In genomic region chr7:136045992-136046391, GRCh38 we compare ENCODE assay signal across 20 cellular contexts.
DNase-seq lines count a peak whose midpoint lies in the region; ATAC-seq and TF ChIP-seq lines count a peak whose summit lies in the region.
"Had no signal": no experiment of that assay in that cellular context is flagged by ENCODE, and none has a peak within 500 bp of the region (broad histone marks: within the 10 kb centered on the region; RNA-seq: fewer than 3 reads in every experiment).

No MANE protein-coding gene starts in this region.

- WGBS in esophagus muscularis mucosa: 89% methylated on average over 1 of the region's 1 CpG
- WGBS in sigmoid colon, 2 donors: 39 to 89% methylated on average over 1 of the region's 1 CpG

- H3K27ac ChIP-seq in esophagus muscularis mucosa (replicated peaks in 1 of 4): peak overlapping the region in 1 of 4 donors; percentile 10
- peak overlapping the region in 3 of 4 donors; percentile 22 to 59 (median 49) for H3K27ac ChIP-seq in sigmoid colon
- H3K27ac ChIP-seq in tibial artery: peak overlapping the region; percentile 28 to 30
- H3K27ac ChIP-seq in CD8-positive, alpha-beta memory T cell (ENCODE audit: low read depth, low read length): no peak overlapping the region
- H3K27ac ChIP-seq: HL-60 had no signal

- H3K27ac Mint-ChIP-seq in CD8-positive, alpha-beta memory T cell: no peak overlapping the region
- H3K27ac Mint-ChIP-seq: CD4-positive, alpha-beta memory T cell had no signal

- TF ChIP-seq POLR2A in esophagus muscularis mucosa (IDR thresholded peaks at IDR 0.05; ENCODE audit: low read depth) (no peak), sigmoid colon (IDR thresholded peaks at IDR 0.05) (no peak)

- peaks cover 26 to 74% (median 30%) of the 10 kb centered on the region in 3 donors for H3K36me3 Mint-ChIP-seq in CD8-positive, alpha-beta memory T cell

- peak; percentile 57 for DNase-seq in adipocyte (ENCODE audit: low read depth)
- DNase-seq in esophagus muscularis mucosa (ENCODE audit: extremely low spot score): no peak
- peak; percentile 64 for DNase-seq in sigmoid colon
- DNase-seq in tibial artery: no peak
- no peak for DNase-seq in CD8-positive, alpha-beta memory T cell
- DNase-seq: C1 segment of cervical spinal cord; Caco-2; CD4-positive, alpha-beta memory T cell; NCI-H1092; NCI-H1417 treated with DMSO at 0.1 percent for 48 hours; NCI-H1694 treated with DMSO at 0.1 percent for 48 hours; NCI-H2081; NCI-H2227 treated with DMSO at 0.1 percent for 48 hours; NCI-H510A; NCI-H69; RPMI8226; SHP77 treated with DMSO at 0.1 percent for 48 hours had no signal

- H3K9me3 ChIP-seq in adipocyte (ENCODE audit: control insufficient read depth, low read length): no peaks in the 10 kb centered on the region
- H3K9me3 ChIP-seq in esophagus muscularis mucosa: peaks cover 0 to 4% (median 2%) of the 10 kb centered on the region in 4 donors
- H3K9me3 ChIP-seq in sigmoid colon: peaks cover 0 to 4% (median 0%) of the 10 kb centered on the region in 4 donors
- no peaks in the 10 kb centered on the region for H3K9me3 ChIP-seq in tibial artery
- H3K9me3 ChIP-seq in CD8-positive, alpha-beta memory T cell (ENCODE audit: low read length): no peaks in the 10 kb centered on the region

- no peak for TF ChIP-seq CTCF in esophagus muscularis mucosa (IDR thresholded peaks at IDR 0.05)
- no peak for TF ChIP-seq CTCF in sigmoid colon (IDR thresholded peaks at IDR 0.05)
- no peak for TF ChIP-seq CTCF in tibial artery (IDR thresholded peaks at IDR 0.05)

- intact Hi-C loops in esophagus muscularis mucosa (cut with DNase I) (no loop called here), sigmoid colon (cut with DNase I) (no loop called here), tibial artery (cut with DNase I; ENCODE audit: low total_unique reads) (no loop called here)

- CTCF ChIA-PET in CD8-positive, alpha-beta memory T cell (lab: Charles Lee): no interaction called here

- ATAC-seq in GM21717 (IDR thresholded peaks at IDR 0.05; ENCODE audit: unreplicated experiment) (no peak), GM21528 (IDR thresholded peaks at IDR 0.05; ENCODE audit: low FRiP score, unreplicated experiment) (no peak)

- no peaks in the 10 kb centered on the region for H3K4me1 Mint-ChIP-seq in CD8-positive, alpha-beta memory T cell

- H3K4me1 ChIP-seq in adipocyte (ENCODE audit: control insufficient read depth, insufficient read depth, low read length): peaks cover 20% of the 10 kb centered on the region
- no peaks in the 10 kb centered on the region for H3K4me1 ChIP-seq in esophagus muscularis mucosa
- peaks cover 0 to 34% (median 21%) of the 10 kb centered on the region in 4 donors for H3K4me1 ChIP-seq in sigmoid colon
- H3K4me1 ChIP-seq in tibial artery: peaks cover 0 to 9% (median 2%) of the 10 kb centered on the region in 4 donors
- H3K4me1 ChIP-seq in CD8-positive, alpha-beta memory T cell (ENCODE audit: insufficient read depth, low read length): no peaks in the 10 kb centered on the region

- H3K4me3 Mint-ChIP-seq in CD8-positive, alpha-beta memory T cell: no peak overlapping the region
- H3K4me3 Mint-ChIP-seq: CD4-positive, alpha-beta memory T cell had no signal

- peak; percentile 33 for TF ChIP-seq EP300 in esophagus muscularis mucosa (IDR thresholded peaks at IDR 0.05)
- peak in 3 of 4 donors; percentile 20 to 76 (median 70) for TF ChIP-seq EP300 in sigmoid colon (IDR thresholded peaks at IDR 0.05)

- POLR2A ChIA-PET in CD8-positive, alpha-beta memory T cell (lab: Charles Lee): no interaction called here

- peak overlapping the region; percentile 47 for H3K9ac ChIP-seq in adipocyte (ENCODE audit: low read length)

- no peaks in the 10 kb centered on the region for H3K36me3 ChIP-seq in adipocyte (ENCODE audit: control insufficient read depth, insufficient read depth, low read length, severe bottlenecking)
- no peaks in the 10 kb centered on the region for H3K36me3 ChIP-seq in esophagus muscularis mucosa
- no peaks in the 10 kb centered on the region for H3K36me3 ChIP-seq in sigmoid colon
- H3K36me3 ChIP-seq in tibial artery: no peaks in the 10 kb centered on the region
- no peaks in the 10 kb centered on the region for H3K36me3 ChIP-seq in CD8-positive, alpha-beta memory T cell (ENCODE audit: insufficient read depth, low read length)

- no peaks in the 10 kb centered on the region for H3K27me3 ChIP-seq in adipocyte (replicated peaks; ENCODE audit: control insufficient read depth, insufficient read depth, low read length)
- H3K27me3 ChIP-seq in esophagus muscularis mucosa: no peaks in the 10 kb centered on the region
- H3K27me3 ChIP-seq in sigmoid colon: no peaks in the 10 kb centered on the region
- H3K27me3 ChIP-seq in tibial artery: no peaks in the 10 kb centered on the region
- no peaks in the 10 kb centered on the region for H3K27me3 ChIP-seq in CD8-positive, alpha-beta memory T cell (ENCODE audit: insufficient read depth, low read length, poor library complexity, severe bottlenecking)

- peaks cover 0 to 6% (median 2%) of the 10 kb centered on the region in 5 donors for H3K9me3 Mint-ChIP-seq in CD8-positive, alpha-beta memory T cell

- H3K27me3 Mint-ChIP-seq in CD8-positive, alpha-beta memory T cell: peaks cover 0 to 1% of the 10 kb centered on the region in 2 donors
- H3K27me3 Mint-ChIP-seq: CD4-positive, alpha-beta memory T cell had no signal

- H3K4me3 ChIP-seq in adipocyte (ENCODE audit: low read length): no peak overlapping the region
- H3K4me3 ChIP-seq in esophagus muscularis mucosa: no peak overlapping the region
- H3K4me3 ChIP-seq in sigmoid colon: no peak overlapping the region
- no peak overlapping the region for H3K4me3 ChIP-seq in tibial artery
- no peak overlapping the region for H3K4me3 ChIP-seq in CD8-positive, alpha-beta memory T cell (ENCODE audit: low read length)

Comparison
In these comparisons a context has a peak if more than half of its experiments do, and no peak if none do; other contexts are left out.
1. DNase-seq: peak in adipocyte (single experiment) and sigmoid colon (single experiment); none in esophagus muscularis mucosa (single experiment), tibial artery (0 of 2) and CD8-positive, alpha-beta memory T cell (0 of 5).